Comparison of ENCODE assay signal across 8 cellular contexts in the genomic region with DNA sequence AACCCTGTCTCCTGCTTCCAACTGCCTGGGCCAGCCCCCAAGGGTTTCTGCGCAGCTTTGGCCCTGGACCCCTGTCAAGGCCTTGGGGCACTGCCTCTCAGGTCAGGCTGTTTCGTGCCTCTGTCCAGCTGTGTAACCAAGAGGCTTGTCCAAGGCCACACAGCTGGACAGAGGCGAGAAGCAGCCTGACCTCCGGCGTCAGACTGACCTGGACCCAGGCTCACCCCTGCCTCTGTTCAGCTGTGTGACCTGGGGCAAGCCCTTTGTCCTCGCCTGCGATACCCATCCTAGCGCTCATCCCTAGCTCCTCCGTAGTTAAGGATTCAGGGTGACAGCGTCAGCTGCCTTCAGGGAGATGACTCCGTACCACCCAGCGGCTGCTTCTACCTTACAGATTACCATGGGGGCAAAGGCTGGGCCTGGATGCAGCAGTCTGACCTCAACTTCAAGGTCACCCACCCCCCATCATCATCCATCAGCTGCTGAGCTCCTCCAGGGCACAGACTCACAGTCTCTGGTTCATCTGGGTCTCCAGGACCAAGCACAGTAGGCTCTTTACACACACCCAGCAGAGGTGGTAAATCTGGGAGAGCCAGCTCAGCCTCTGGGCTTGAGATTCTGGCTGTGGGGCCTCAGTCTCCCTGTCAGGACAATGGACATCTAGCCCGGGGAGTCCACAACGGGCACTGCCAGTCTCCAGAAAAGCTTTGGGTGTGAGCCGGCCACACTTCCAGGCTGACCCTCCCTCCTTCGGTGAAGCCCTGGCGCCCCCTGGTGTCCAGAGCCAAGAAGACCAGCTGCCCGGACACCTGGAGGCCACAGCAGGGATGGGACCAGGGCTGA. TPM values are rescaled to one million over a fixed set of nuclear protein-coding genes. Genes with fewer than 3 reads are reported as not detected.
DNase-seq lines count a peak whose midpoint lies in the region; ATAC-seq and TF ChIP-seq lines count a peak whose summit lies in the region.

No MANE protein-coding gene starts in this region.

- peak overlapping the region; percentile 54 for H3K14ac ChIP-seq in trophoblast cell (ENCODE audit: low read length)

- H2BK120ac ChIP-seq in trophoblast cell (ENCODE audit: insufficient read depth, low read length, poor library complexity), result peak overlapping the region; percentile 79

- H3K9me3 ChIP-seq in A673 (ENCODE audit: low read depth, low read length, poor library complexity, severe bottlenecking) (no peaks in the 10 kb centered on the region), SK-N-SH (no peaks in the 10 kb centered on the region), trophoblast cell (ENCODE audit: insufficient read depth, low read depth, low read length) (peaks cover 4% of the 10 kb centered on the region), upper lobe of left lung (no peaks in the 10 kb centered on the region)

- DNase-seq in A673 (ENCODE audit: low spot score) (peak; percentile 82), M059J (ENCODE audit: low read depth) (peak; percentile 84), SK-N-SH (peak; percentile 97), glomerular visceral epithelial cell (ENCODE audit: extremely low spot score) (peak; percentile 87), trophoblast cell (peak; percentile 83 to 97), upper lobe of left lung (peak; percentile 88 to 93)
- peak; percentile 55 to 68 (median 64) for DNase-seq in activated naive CD4-positive, alpha-beta T cell (lab: John Stamatoyannopoulos, UW)

- peak overlapping the region; percentile 52 for H2BK5ac ChIP-seq in trophoblast cell (ENCODE audit: low read depth, low read length, poor library complexity)

- TF ChIP-seq CTCF in A673 (conservative IDR thresholded peaks at IDR 0.05; ENCODE audit: low read depth, low read length) (peak; percentile 94), SK-N-SH (IDR thresholded peaks at IDR 0.05) (peak; percentile 83), upper lobe of left lung (IDR thresholded peaks at IDR 0.05) (peak; percentile 89 to 97 (median 94))

- no peak overlapping the region for H4K12ac ChIP-seq in trophoblast cell (ENCODE audit: low read depth, low read length)

- H4K8ac ChIP-seq in trophoblast cell (ENCODE audit: low read depth, low read length), result peak overlapping the region; percentile 37

- POLR2A ChIA-PET in A673 (lab: Charles Lee; ENCODE audit: low non-redundant PET) (interaction anchor here (1.6 kb wide), 1 partner anchor 13 kb away, joined by 12 read pairs; no protein-coding TSS in a partner anchor), SK-N-SH (lab: Yijun Ruan, JAX) (interaction anchor here (0.8 to 2.0 kb wide), 6 partner anchors 15 to 134 kb away, joined by 3 to 9 read pairs (median 4); a partner anchor contains a TSS)

- CTCF ChIA-PET in A673 (lab: Charles Lee) (interaction anchor here (0.5 to 2.3 kb wide), 7 partner anchors 13 to 1606 kb away, joined by 3 to 8 read pairs (median 7); a partner anchor contains a TSS), SK-N-SH (lab: Yijun Ruan, JAX) (interaction anchor here (0.5 to 10.6 kb wide), 70 partner anchors 9 to 379 kb away, joined by 3 to 116 read pairs (median 5); a partner anchor contains a TSS)

- BruUV-seq in A673 (replicated peaks; lab: Mats Ljungman, UMichigan), result no TSS peak

- no peaks in the 10 kb centered on the region for H3K27me3 ChIP-seq in A673 (replicated peaks; ENCODE audit: insufficient read depth, low read depth, low read length, poor library complexity)
- H3K27me3 ChIP-seq in SK-N-SH (ENCODE audit: insufficient read depth), result no peaks in the 10 kb centered on the region
- H3K27me3 ChIP-seq in trophoblast cell (ENCODE audit: insufficient read depth, low read length), result no peaks in the 10 kb centered on the region
- H3K27me3 ChIP-seq in upper lobe of left lung, result no peaks in the 10 kb centered on the region

- TF ChIP-seq RAD21 in SK-N-SH (IDR thresholded peaks at IDR 0.05; ENCODE audit: low read length), result peak; percentile 95

- intact Hi-C loops in A673 (cut with micrococcal nuclease; ENCODE audit: unreplicated experiment), result loop anchor here (2.0 to 5.0 kb wide), 2 partner anchors 82 to 135 kb away; a partner anchor contains a TSS

- H4K20me1 ChIP-seq in SK-N-SH (ENCODE audit: insufficient read depth), result no peaks in the 10 kb centered on the region

- peak overlapping the region; percentile 72 for H4K91ac ChIP-seq in trophoblast cell (ENCODE audit: low read depth, low read length)

- peak overlapping the region; percentile 12 for H2AK5ac ChIP-seq in trophoblast cell (ENCODE audit: low read length)

- peaks cover 22% of the 10 kb centered on the region for H3K79me1 ChIP-seq in trophoblast cell (ENCODE audit: low read length)

- H3K9me2 ChIP-seq in SK-N-SH, result no peaks in the 10 kb centered on the region

- H3K4me1 ChIP-seq in A673 (ENCODE audit: insufficient read depth, low read length, poor library complexity, severe bottlenecking) (no peaks in the 10 kb centered on the region), SK-N-SH (ENCODE audit: control insufficient read depth in 1 of 2, insufficient read depth in 2 of 2, low read depth in 1 of 2, low read length in 1 of 2) (peaks cover 0 to 12% of the 10 kb centered on the region in 2 experiments; a peak in 1 of 4 replicates), trophoblast cell (ENCODE audit: control insufficient read depth in 1 of 2, insufficient read depth in 2 of 2, low read length in 2 of 2) (peaks cover 20 to 21% of the 10 kb centered on the region in 2 experiments), upper lobe of left lung (peaks cover 25 to 62% (median 47%) of the 10 kb centered on the region in 4 donors)

- WGBS in SK-N-SH (ENCODE audit: low lambda C conversion rate), result 68% methylated on average over 16 of the region's 18 CpGs
- no CpG with 5 or more reads among the region's 18 CpGs for whole genome bisulfite sequencing in trophoblast cell (ENCODE audit: extremely low coverage, insufficient coverage, insufficient read length)
- WGBS in upper lobe of left lung, 2 donors, result 71 to 81% methylated on average over 14 to 16 of the region's 18 CpGs

- H3K36me3 ChIP-seq in A673 (ENCODE audit: insufficient read depth, low read length, poor library complexity, severe bottlenecking) (no peaks in the 10 kb centered on the region), SK-N-SH (replicated peaks in 1 of 2; ENCODE audit: control insufficient read depth in 1 of 2, insufficient read depth in 2 of 2, low read length in 1 of 2) (peaks cover 0 to 12% of the 10 kb centered on the region in 2 experiments), trophoblast cell (ENCODE audit: control insufficient read depth in 1 of 2, insufficient read depth in 2 of 2, low read length in 2 of 2) (peaks cover 13 to 14% of the 10 kb centered on the region in 2 experiments), upper lobe of left lung (peaks cover 5 to 48% (median 37%) of the 10 kb centered on the region in 4 donors)

- no peak overlapping the region for H3K23ac ChIP-seq in trophoblast cell (ENCODE audit: low read length)

- no peak overlapping the region for H3K9ac ChIP-seq in SK-N-SH
- H3K9ac ChIP-seq in trophoblast cell (ENCODE audit: low read length), result no peak overlapping the region

- TF ChIP-seq POLR2A in GM18505 (IDR thresholded peaks at IDR 0.05; ENCODE audit: borderline replicate concordance, extremely low read depth, insufficient read depth, insufficient read length), result no peak
- TF ChIP-seq POLR2A in upper lobe of left lung (IDR thresholded peaks at IDR 0.05), result no peak

- ATAC-seq in GM18505 (IDR thresholded peaks at IDR 0.05; ENCODE audit: unreplicated experiment) (peak; percentile 49), upper lobe of left lung (ENCODE audit: low FRiP score in 2 of 2) (peak; percentile 83 to 93)

- H3K4me3 ChIP-seq in A673 (ENCODE audit: low read depth, low read length, poor library complexity, severe bottlenecking) (no peak overlapping the region), SK-N-SH (ENCODE audit: low read depth in 2 of 2, low read length in 1 of 2) (peak overlapping the region in 1 of 2 experiments; percentile 46; a peak in 1 of 4 replicates), trophoblast cell (ENCODE audit: low read depth, low read length) (no peak overlapping the region), upper lobe of left lung (no peak overlapping the region)

- peak overlapping the region; percentile 13 for H2BK12ac ChIP-seq in trophoblast cell (ENCODE audit: low read length)

- no peaks in the 10 kb centered on the region for H3F3A ChIP-seq in SK-N-SH (replicated peaks; ENCODE audit: insufficient read depth)

- H3K27ac ChIP-seq in A673 (ENCODE audit: low read depth, low read length, poor library complexity, severe bottlenecking) (no peak overlapping the region), SK-N-SH (ENCODE audit: low read depth in 2 of 2, low read length in 1 of 2) (no peak overlapping the region), trophoblast cell (ENCODE audit: low read depth, low read length) (no peak overlapping the region), upper lobe of left lung (peak overlapping the region in 3 of 4 donors; percentile 74 to 84 (median 77))

- TF ChIP-seq EP300 in SK-N-SH (IDR thresholded peaks at IDR 0.05; ENCODE audit: borderline replicate concordance in 1 of 2, low read depth in 1 of 2, low read length in 1 of 2) (no peak), upper lobe of left lung (IDR thresholded peaks at IDR 0.05) (peak in 1 of 4 donors; percentile 20)

- H3K4me2 ChIP-seq in SK-N-SH (no peak overlapping the region), trophoblast cell (ENCODE audit: low read length) (no peak overlapping the region)

- H3K79me2 ChIP-seq in SK-N-SH (ENCODE audit: insufficient read depth), result no peaks in the 10 kb centered on the region
- H3K79me2 ChIP-seq in trophoblast cell (ENCODE audit: control insufficient read depth, insufficient read depth, low read length, poor library complexity), result no peaks in the 10 kb centered on the region

- peak overlapping the region; percentile 30 for H3K18ac ChIP-seq in trophoblast cell (ENCODE audit: low read length)

- H2AFZ ChIP-seq in SK-N-SH (ENCODE audit: low read depth) (no peak overlapping the region), trophoblast cell (ENCODE audit: insufficient read depth, low read length, poor library complexity) (no peak overlapping the region)

- H3K4ac ChIP-seq in trophoblast cell (ENCODE audit: low read depth, low read length), result peak overlapping the region; percentile 28

RNA-seq across cellular contexts. Expression of a gene that starts 7.9 kb away (rescaled TPM):
- total RNA-seq in A673 (2021), result 35.8 and 52.9 TPM in 2 replicates
- total RNA-seq in M059J (2014; rRNA removed; shearing (Covaris generic)), result 58.5 and 86.3 TPM in 2 replicates
- 103 and 125 TPM in 2 replicates for polyA plus RNA-seq in SK-N-SH (2012; rRNA removed)
- polyA plus RNA-seq in SK-N-SH (2012; cell fraction: cytosol; rRNA removed), result 65.8 and 85.2 TPM in 2 replicates
- polyA plus RNA-seq in SK-N-SH (2012; cell fraction: nucleus; rRNA removed), result 98.3 and 147 TPM in 2 replicates
- polyA plus RNA-seq in trophoblast cell (2013), result 33.2 and 34.2 TPM in 2 replicates
- 100 to 1,000 TPM; 106 to 239 (median 161) TPM for total RNA-seq in upper lobe of left lung

RNA-seq across cellular contexts. Expression of a gene that starts 15.1 kb away (rescaled TPM):
- total RNA-seq in A673 (2021) (29.9 and 31.1 TPM in 2 replicates), upper lobe of left lung (100 to 1,000 TPM in 4 of 6 donors, 10 to 100 TPM in 2; 45.7 to 378 (median 178) TPM)
- 25.9 and 46.1 TPM in 2 replicates for total RNA-seq in M059J (2014; rRNA removed; shearing (Covaris generic))
- 8.8 and 18.8 TPM in 2 replicates for polyA plus RNA-seq in SK-N-SH (2012; rRNA removed)
- 8.8 and 16.2 TPM in 2 replicates for polyA plus RNA-seq in SK-N-SH (2012; cell fraction: cytosol; rRNA removed)
- polyA plus RNA-seq in SK-N-SH (2012; cell fraction: nucleus; rRNA removed), result 25.8 and 27.5 TPM in 2 replicates
- polyA plus RNA-seq in trophoblast cell (2013), result 68.9 and 73.1 TPM in 2 replicates

RNA-seq across cellular contexts. Expression of a gene that starts 29.9 kb away (rescaled TPM):
- total RNA-seq in A673 (2021) (34.7 and 40.4 TPM in 2 replicates), upper lobe of left lung (100 to 1,000 TPM in 1 of 6 donors, 10 to 100 TPM in 5; 67.3 to 117 (median 85.2) TPM)
- 15.9 and 29.4 TPM in 2 replicates for total RNA-seq in M059J (2014; rRNA removed; shearing (Covaris generic))
- polyA plus RNA-seq in SK-N-SH (2012; rRNA removed), result 34.8 and 47.5 TPM in 2 replicates
- polyA plus RNA-seq in SK-N-SH (2012; cell fraction: cytosol; rRNA removed), result 15.2 and 27.6 TPM in 2 replicates
- 38.6 and 69.7 TPM in 2 replicates for polyA plus RNA-seq in SK-N-SH (2012; cell fraction: nucleus; rRNA removed)
- 9.1 and 10.5 TPM in 2 replicates for polyA plus RNA-seq in trophoblast cell (2013)

RNA-seq across cellular contexts. Expression of a gene that starts 47.3 kb away (rescaled TPM):
- total RNA-seq in A673 (2021) (11.8 and 15.8 TPM in 2 replicates), upper lobe of left lung (100 to 1,000 TPM in 1 of 6 donors, 10 to 100 TPM in 5; 41.3 to 105 (median 56.2) TPM)
- 12.2 and 12.6 TPM in 2 replicates for total RNA-seq in M059J (2014; rRNA removed; shearing (Covaris generic))
- 28.4 and 30.2 TPM in 2 replicates for polyA plus RNA-seq in SK-N-SH (2012; rRNA removed)
- polyA plus RNA-seq in SK-N-SH (2012; cell fraction: cytosol; rRNA removed), result 11.0 and 21.1 TPM in 2 replicates
- polyA plus RNA-seq in SK-N-SH (2012; cell fraction: nucleus; rRNA removed), result 29.1 and 30.8 TPM in 2 replicates
- 5.3 and 5.4 TPM in 2 replicates for polyA plus RNA-seq in trophoblast cell (2013)

Comparison
In these comparisons a context has a peak if more than half of its experiments do, and no peak if none do; other contexts are left out.
1. H3K27ac ChIP-seq: peak in upper lobe of left lung (3 of 4); none in A673 (single experiment), SK-N-SH (0 of 2) and trophoblast cell (single experiment).
2. Peak in every context shown above with its lines, with median percentiles within 50 percentile points of each other: DNase-seq and CTCF ChIP-seq.